Comparison of ENCODE assay signal across 8 cellular contexts in the genomic region with DNA sequence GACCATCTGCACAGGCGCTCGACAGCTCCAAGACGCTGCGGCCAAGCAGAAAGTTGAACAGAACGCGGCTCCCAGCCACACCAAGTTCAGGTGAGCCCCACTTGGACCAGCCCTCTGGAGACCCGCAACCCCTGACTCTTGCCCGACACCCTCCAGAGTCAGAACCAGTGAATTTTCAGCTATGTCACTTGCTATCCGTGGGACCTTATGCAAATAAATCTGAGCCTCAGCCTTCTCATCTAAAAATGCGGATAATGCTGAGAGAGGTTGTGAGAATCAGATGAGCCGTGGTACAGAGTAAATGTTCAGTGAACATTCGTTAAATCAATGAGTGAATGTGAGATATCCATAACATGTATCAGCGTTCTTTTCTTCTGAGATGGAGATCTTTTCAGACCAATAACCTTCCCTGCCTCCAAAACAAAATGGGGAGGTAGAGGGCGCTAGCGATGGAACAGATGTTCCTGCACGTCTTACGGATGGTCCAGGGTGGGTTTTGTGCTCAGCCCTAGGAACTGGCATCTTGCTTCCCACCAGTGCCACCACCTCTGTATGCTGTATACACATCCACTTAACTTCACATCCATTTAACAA. TPM values are rescaled to one million over a fixed set of nuclear protein-coding genes. Genes with fewer than 3 reads are reported as not detected.
DNase-seq lines count a peak whose midpoint lies in the region; ATAC-seq and TF ChIP-seq lines count a peak whose summit lies in the region.

No MANE protein-coding gene starts in this region.

- in situ Hi-C loops in astrocyte of the spinal cord (cut with HindIII; ENCODE audit: low sequenced_read_pairs) = no loop called here

- TF ChIP-seq CTCF in LNCaP clone FGC (IDR thresholded peaks at IDR 0.05; ENCODE audit: control insufficient read depth, extremely low read depth, insufficient read depth) (peak; percentile 37; the same call in 1 of the 2 replicates), astrocyte of the spinal cord (IDR thresholded peaks at IDR 0.05; ENCODE audit: low read depth, low read length) (peak; percentile 55), right lobe of liver (IDR thresholded peaks at IDR 0.05) (peak in 1 of 4 donors; percentile 10), thyroid gland (IDR thresholded peaks at IDR 0.05) (no peak)

- H3K36me3 Mint-ChIP-seq in activated T-cell treated with anti-CD3 and anti-CD28 coated beads, Interleukin-2, amount 50 U/mL, for 4 hours (ENCODE audit: insufficient read depth) = peaks cover 23% of the 10 kb centered on the region

- intact Hi-C loops in right lobe of liver (cut with DNase I) (no loop called here), thyroid gland (cut with DNase I) (loop anchor here (5.0 kb wide), 1 partner anchor 149 kb away; no protein-coding TSS in a partner anchor)

- H3K9me3 Mint-ChIP-seq in activated T-cell treated with anti-CD3 and anti-CD28 coated beads, Interleukin-2, amount 50 U/mL, for 4 hours = no peaks in the 10 kb centered on the region

- no peak for DNase-seq in activated T-cell treated with anti-CD3 and anti-CD28 coated beads, Interleukin-2, amount 50 U/mL, for 4 hours
- DNase-seq in activated T-cell treated with anti-CD3 and anti-CD28 coated beads for 4 hours (no peak), LNCaP clone FGC (ENCODE audit: low read depth) (no peak), astrocyte of the spinal cord (ENCODE audit: low read depth, low spot score) (peak; percentile 16), right lobe of liver (no peak), thyroid gland (no peak), NCI-H2107 treated with DMSO at 0.1 percent for 48 hours (lab: John Stamatoyannopoulos, UW; ENCODE audit: unreplicated experiment) (no peak)

- ATAC-seq in activated T-cell treated with anti-CD3 and anti-CD28 coated beads, Interleukin-2, amount 50 U/mL, for 4 hours = peak in 1 of 2 donors; percentile 5
- ATAC-seq in right lobe of liver = no peak
- no peak for ATAC-seq in HG03432 (IDR thresholded peaks at IDR 0.05; ENCODE audit: unreplicated experiment)

- H3K36me3 ChIP-seq in right lobe of liver (peaks cover 0 to 24% (median 8%) of the 10 kb centered on the region in 4 donors), thyroid gland (peaks cover 17 to 18% of the 10 kb centered on the region in 2 donors)

- H3K9me3 ChIP-seq in right lobe of liver = no peaks in the 10 kb centered on the region
- H3K9me3 ChIP-seq in thyroid gland = no peaks in the 10 kb centered on the region

- H3K27me3 Mint-ChIP-seq in activated T-cell treated with anti-CD3 and anti-CD28 coated beads, Interleukin-2, amount 50 U/mL, for 4 hours (ENCODE audit: low read depth) = no peaks in the 10 kb centered on the region

- peaks cover 31% of the 10 kb centered on the region for H3K4me1 Mint-ChIP-seq in activated T-cell treated with anti-CD3 and anti-CD28 coated beads, Interleukin-2, amount 50 U/mL, for 4 hours (ENCODE audit: low read depth)

- H3K4me1 ChIP-seq in right lobe of liver = peaks cover 0 to 21% (median 9%) of the 10 kb centered on the region in 4 donors
- peaks cover 19 to 37% of the 10 kb centered on the region in 2 donors for H3K4me1 ChIP-seq in thyroid gland

- TF ChIP-seq POLR2A in right lobe of liver (IDR thresholded peaks at IDR 0.05) (no peak), thyroid gland (IDR thresholded peaks at IDR 0.05) (no peak)

- peak overlapping the region; percentile 92 for H3K4me3 Mint-ChIP-seq in activated T-cell treated with anti-CD3 and anti-CD28 coated beads, Interleukin-2, amount 50 U/mL, for 4 hours

- H3K27ac ChIP-seq in right lobe of liver = peak overlapping the region; percentile 90 to 98 (median 96)
- H3K27ac ChIP-seq in thyroid gland = peak overlapping the region; percentile 90 to 98 (median 91)

- 2% methylated on average over 16 of the region's 17 CpGs for WGBS in right lobe of liver (ENCODE audit: insufficient coverage, low coverage, low lambda C conversion rate, missing lambda C conversion rate)
- 3 to 4% methylated on average over 14 to 17 of the region's 17 CpGs for WGBS in thyroid gland, 2 donors

- H3K27me3 ChIP-seq in right lobe of liver (no peaks in the 10 kb centered on the region), thyroid gland (no peaks in the 10 kb centered on the region)

- peak overlapping the region; percentile 95 for H3K4me3 ChIP-seq in LNCaP clone FGC (ENCODE audit: low read depth, low read length)
- H3K4me3 ChIP-seq in astrocyte of the spinal cord (ENCODE audit: low read depth, low read length) = peak overlapping the region; percentile 69
- peak overlapping the region; percentile 76 to 90 (median 82) for H3K4me3 ChIP-seq in right lobe of liver
- peak overlapping the region; percentile 44 to 83 (median 66) for H3K4me3 ChIP-seq in thyroid gland (replicated peaks in 1 of 3)

RNA-seq across cellular contexts. Expression of gene MRPS11, which starts 0.5 kb away (rescaled TPM):
- 10 to 100 TPM; 61.3 to 73.4 (median 67.2) TPM for total RNA-seq in activated T-cell treated with anti-CD3 and anti-CD28 coated beads, Interleukin-2, amount 50 U/mL, for 4 hours
- total RNA-seq in right lobe of liver (10 to 100 TPM; 25.4 to 38.0 (median 32.7) TPM), thyroid gland (10 to 100 TPM; 44.2 to 95.3 (median 65.0) TPM)

RNA-seq across cellular contexts. Expression of gene MRPL46, which starts 0.8 kb away (rescaled TPM):
- total RNA-seq in activated T-cell treated with anti-CD3 and anti-CD28 coated beads, Interleukin-2, amount 50 U/mL, for 4 hours = 10 to 100 TPM; 50.0 to 56.3 (median 51.4) TPM
- total RNA-seq in right lobe of liver (10 to 100 TPM; 25.4 to 38.4 (median 33.9) TPM), thyroid gland (10 to 100 TPM; 17.3 to 30.5 (median 26.0) TPM)

Comparison
In these comparisons a context has a peak if more than half of its experiments do, and no peak if none do; other contexts are left out.
1. CTCF ChIP-seq: peak in LNCaP clone FGC (single experiment) and astrocyte of the spinal cord (single experiment); none in thyroid gland (0 of 6).
2. Peak in every context shown above with its lines, with median percentiles within 50 percentile points of each other: H3K4me3 ChIP-seq.